Comparison of ENCODE assay signal across 28 cellular contexts in the genomic region with DNA sequence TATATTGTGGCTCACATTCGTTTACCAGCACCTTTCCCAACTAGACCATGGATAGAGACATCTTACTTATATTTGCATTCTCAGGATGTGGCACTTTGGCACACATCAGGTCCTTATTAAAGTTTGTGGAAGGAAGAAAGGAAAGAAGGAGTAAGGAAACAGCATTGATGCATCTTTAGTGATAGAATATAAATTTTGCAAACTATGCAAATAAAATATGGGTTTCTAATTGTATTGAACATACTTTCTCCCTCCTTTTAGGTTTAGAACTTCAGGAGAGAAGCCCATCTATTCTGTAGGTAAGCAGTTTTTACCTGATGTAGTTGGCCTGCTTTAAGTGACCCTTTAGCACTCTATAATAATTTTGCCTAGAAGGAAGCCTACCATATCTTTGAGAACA.
"Had no signal": no experiment of that assay in that cellular context is flagged by ENCODE, and none has a peak within 500 bp of the region (broad histone marks: within the 10 kb centered on the region; RNA-seq: fewer than 3 reads in every experiment).

No MANE protein-coding gene starts in this region.

- H3K27ac ChIP-seq: colonic mucosa, coronary artery, dorsolateral prefrontal cortex, epithelial cell of prostate, esophagus muscularis mucosa, esophagus squamous epithelium, foreskin keratinocyte, gastrocnemius medialis, gastroesophageal sphincter, heart left ventricle, heart right ventricle had no signal

- DNase-seq: colonic mucosa; cortex of kidney; dermis blood vessel endothelial cell; dorsolateral prefrontal cortex; effector CD4-positive, alpha-beta T cell; effector CD8-positive, alpha-beta T cell; effector memory CD4-positive, alpha-beta T cell; effector memory CD8-positive, alpha-beta T cell; endodermal cell; erythroblast; esophagus squamous epithelium; foreskin fibroblast; foreskin keratinocyte; foreskin melanocyte; gastrocnemius medialis; glutamatergic neuron; head of caudate nucleus; heart left ventricle; heart right ventricle had no signal

- H3K9me3 ChIP-seq: colonic mucosa, esophagus muscularis mucosa, esophagus squamous epithelium, gastrocnemius medialis, gastroesophageal sphincter, heart left ventricle, heart right ventricle had no signal

- ATAC-seq: effector memory CD8-positive, alpha-beta T cell; esophagus mucosa; foreskin keratinocyte; gastrocnemius medialis; gastroesophageal sphincter; heart left ventricle; heart right ventricle had no signal

- H3K4me1 ChIP-seq: colonic mucosa, esophagus muscularis mucosa, esophagus squamous epithelium, foreskin keratinocyte, gastrocnemius medialis, gastroesophageal sphincter, heart left ventricle, heart right ventricle had no signal

- H3K4me3 ChIP-seq: colonic mucosa, coronary artery, dorsolateral prefrontal cortex, esophagus muscularis mucosa, esophagus squamous epithelium, gastrocnemius medialis, gastroesophageal sphincter, heart left ventricle, heart right ventricle had no signal

- H3K36me3 ChIP-seq: colonic mucosa had no signal

- FAIRE-seq: colon, endometrium, endothelial cell of umbilical vein, frontal cortex had no signal

- H3K27me3 ChIP-seq: colonic mucosa, dorsolateral prefrontal cortex, esophagus muscularis mucosa, esophagus squamous epithelium, foreskin keratinocyte, gastrocnemius medialis, gastroesophageal sphincter, heart left ventricle, heart right ventricle had no signal
